Comparison of ENCODE assay signal across 1 cellular context in genomic region chr7:101238226-101239182, GRCh38.
TF ChIP-seq lines count a peak whose summit lies in the region.

No MANE protein-coding gene starts in this region.

TF ChIP-seq in HCT116, 20 proteins besides CTCF, POLR2A, EP300 and RAD21:
- TF ChIP-seq REST (IDR thresholded peaks at IDR 0.05; ENCODE audit: low read depth) (no peak), TCF7L2 (IDR thresholded peaks at IDR 0.05; ENCODE audit: borderline replicate concordance, extremely low read depth, insufficient read depth, insufficient read length) (no peak), POLR2AphosphoS5 (IDR thresholded peaks at IDR 0.05; ENCODE audit: low read depth, low read length) (0 out of 2 replicates have a peak, but pooled peaks have one; percentile 16), ZNF274 (IDR thresholded peaks at IDR 0.05; ENCODE audit: low read depth, low read length) (no peak), SP1 (IDR thresholded peaks at IDR 0.05; ENCODE audit: low read depth) (no peak)
